In the genomic region with DNA sequence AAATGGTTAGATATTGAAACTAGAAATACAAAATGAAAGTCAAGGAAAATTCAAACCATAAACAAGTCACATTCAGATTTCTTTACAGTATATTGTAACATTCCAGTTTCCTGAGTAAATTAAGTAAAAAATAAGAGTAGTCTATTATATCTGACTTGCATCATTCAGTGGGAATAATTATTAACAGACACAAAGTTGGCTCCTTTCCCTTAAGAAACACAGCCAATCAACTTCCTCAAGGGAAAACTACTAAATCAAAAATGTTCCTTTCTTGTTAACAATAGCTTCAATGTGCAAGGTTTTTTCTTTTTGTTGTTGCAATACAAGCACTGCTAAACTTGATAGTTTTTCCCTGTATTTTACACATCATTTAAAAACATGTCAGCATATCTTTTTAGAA, we compare ENCODE assay signal across 24 cellular contexts. TPM values are rescaled to one million over a fixed set of nuclear protein-coding genes. Genes with fewer than 3 reads are reported as not detected.
DNase-seq lines count a peak whose midpoint lies in the region; ATAC-seq and TF ChIP-seq lines count a peak whose summit lies in the region.
"Had no signal": no experiment of that assay in that cellular context is flagged by ENCODE, and none has a peak within 500 bp of the region (broad histone marks: within the 10 kb centered on the region; RNA-seq: fewer than 3 reads in every experiment).

No MANE protein-coding gene starts in this region.

- peaks cover 56% of the 10 kb centered on the region for H3K36me3 Mint-ChIP-seq in chondrocyte (ENCODE audit: low read depth)

- in situ Hi-C loops in Caki2 (cut with HindIII; ENCODE audit: low pct_unique_long_range_greater_than_20kb, low sequenced_read_pairs): no loop called here

- ATAC-seq in sciatic nerve: peak; percentile 32
- ATAC-seq in activated CD4-positive, CD25-positive, alpha-beta regulatory T cell treated with anti-CD3 and anti-CD28 coated beads, Interleukin-2, amount 50 U/mL, for 24 hours: no peak
- ATAC-seq in HG03354 (IDR thresholded peaks at IDR 0.05; ENCODE audit: poor library complexity, severe bottlenecking, unreplicated experiment): no peak
- ATAC-seq: gastrocnemius medialis; left lung; naive thymus-derived CD4-positive, alpha-beta T cell had no signal

- peak; percentile 29 for DNase-seq in Caki2 (ENCODE audit: low read depth)
- no peak for DNase-seq in chondrocyte (ENCODE audit: low spot score)
- peak; percentile 49 for DNase-seq in fibroblast of the aortic adventitia (ENCODE audit: low read depth)
- DNase-seq in sciatic nerve (ENCODE audit: low spot score): no peak
- no peak for DNase-seq in activated CD4-positive, CD25-positive, alpha-beta regulatory T cell (lab: John Stamatoyannopoulos, UW)
- DNase-seq: activated CD4-positive, alpha-beta T cell treated with anti-CD3 and anti-CD28 coated beads for 4 hours; activated effector memory CD4-positive, alpha-beta T cell treated with Interleukin-2 at 50 U/mL for 16 hours; aorta; CD4-positive, CD25-positive, alpha-beta regulatory T cell; gastrocnemius medialis; hippocampal formation; left lung; midbrain; naive thymus-derived CD4-positive, alpha-beta T cell; NCI-H1092; NCI-H1694 treated with DMSO at 0.1 percent for 48 hours; occipital lobe; stimulated activated CD4-positive, alpha-beta T cell treated with anti-CD3 and anti-CD28 coated beads, Interleukin-2, amount 100 ng/mL, for 24 hours; trophoblast cell had no signal

- no peak overlapping the region for H3K4me3 ChIP-seq in fibroblast of the aortic adventitia (ENCODE audit: low read depth, low read length)
- H3K4me3 ChIP-seq: cardiac muscle cell, gastrocnemius medialis, left lung, SK-N-MC had no signal

- H3K4me3 Mint-ChIP-seq in chondrocyte (ENCODE audit: unreplicated experiment): no peak overlapping the region
- H3K4me3 Mint-ChIP-seq: activated naive CD8-positive, alpha-beta T cell; CD4-positive, CD25-positive, alpha-beta regulatory T cell; naive thymus-derived CD4-positive, alpha-beta T cell had no signal

- H3K9me3 Mint-ChIP-seq in chondrocyte (ENCODE audit: low read depth): no peaks in the 10 kb centered on the region
- H3K9me3 Mint-ChIP-seq: naive thymus-derived CD4-positive, alpha-beta T cell had no signal

- peaks cover 27% of the 10 kb centered on the region for H3K4me1 Mint-ChIP-seq in chondrocyte (ENCODE audit: low read depth)
- H3K4me1 Mint-ChIP-seq: CD4-positive, CD25-positive, alpha-beta regulatory T cell had no signal

- peak overlapping the region; percentile 86 for H3K27ac Mint-ChIP-seq in chondrocyte (ENCODE audit: unreplicated experiment)
- H3K27ac Mint-ChIP-seq: activated naive CD8-positive, alpha-beta T cell; naive thymus-derived CD4-positive, alpha-beta T cell had no signal

- no peaks in the 10 kb centered on the region for H3K27me3 Mint-ChIP-seq in chondrocyte (ENCODE audit: low read depth)
- H3K27me3 Mint-ChIP-seq: activated naive CD8-positive, alpha-beta T cell; CD4-positive, CD25-positive, alpha-beta regulatory T cell; naive thymus-derived CD4-positive, alpha-beta T cell had no signal

- TF ChIP-seq CTCF in chondrocyte (IDR thresholded peaks at IDR 0.05) (no peak), fibroblast of the aortic adventitia (IDR thresholded peaks at IDR 0.05; ENCODE audit: insufficient read depth, low read length) (no peak)

- intact Hi-C loops in sciatic nerve (cut with DNase I): no loop called here

RNA-seq across cellular contexts. Expression of a gene that starts 33.2 kb away (rescaled TPM):
- total RNA-seq in Caki2 (2014; rRNA removed; shearing (Covaris generic); ENCODE audit: low replicate concordance): 5.7 and 6.1 TPM in 2 replicates
- total RNA-seq in chondrocyte: 14.8 to 17.8 TPM (median 16.8 TPM) in 3 replicates
- 9.6 and 13.3 TPM in 2 replicates for total RNA-seq in fibroblast of the aortic adventitia (ENCODE audit: low replicate concordance)
- total RNA-seq in sciatic nerve: 35.0 TPM

Comparison
In these comparisons a context has a peak if more than half of its experiments do, and no peak if none do; other contexts are left out.
1. DNase-seq: peak in Caki2 (single experiment) and fibroblast of the aortic adventitia (single experiment); none in chondrocyte (single experiment), sciatic nerve (single experiment) and activated CD4-positive, CD25-positive, alpha-beta regulatory T cell (0 of 4).